20 cellular contexts compared by ENCODE assay signal in the genomic region with DNA sequence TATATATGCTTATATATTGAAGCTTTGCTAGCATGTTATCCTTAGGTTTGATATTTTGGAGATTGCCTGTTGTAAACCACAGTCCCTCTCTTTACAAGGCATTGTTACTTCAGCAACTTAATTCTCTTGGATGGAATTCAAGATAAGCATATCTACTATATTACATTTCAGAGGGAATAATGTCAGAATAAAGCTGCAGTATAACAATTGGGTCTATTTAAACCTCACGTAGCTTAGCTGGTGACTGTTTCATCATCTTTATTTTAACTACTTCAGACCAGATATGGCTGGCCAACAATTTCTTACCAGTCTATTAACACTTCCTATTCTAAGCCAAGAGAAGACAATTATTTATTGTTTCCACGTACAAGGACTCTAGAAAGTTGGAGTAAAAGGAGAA.
"Had no signal": no experiment of that assay in that cellular context is flagged by ENCODE, and none has a peak within 500 bp of the region (broad histone marks: within the 10 kb centered on the region; RNA-seq: fewer than 3 reads in every experiment).

No MANE protein-coding gene starts in this region.

- H3K4me2 ChIP-seq: hepatocyte had no signal

- H2AFZ ChIP-seq: hepatocyte had no signal

- H3K4me3 ChIP-seq: breast epithelium, colonic mucosa, hepatocyte, sigmoid colon, suprapubic skin, tibial nerve had no signal

- H3K9me3 ChIP-seq: breast epithelium, colonic mucosa, sigmoid colon, suprapubic skin, tibial nerve had no signal

- H3K79me2 ChIP-seq: hepatocyte had no signal

- H3K4me1 ChIP-seq: breast epithelium, colonic mucosa, sigmoid colon, suprapubic skin had no signal

- ATAC-seq: activated CD4-positive, alpha-beta T cell treated with anti-CD3 and anti-CD28 coated beads for 36 hours; left ventricle myocardium superior had no signal

- H3K36me3 ChIP-seq: breast epithelium, colonic mucosa had no signal

- DNase-seq: activated B cell treated with CpG ODN at 0.5 μM for 24 hours; activated CD4-positive, alpha-beta memory T cell treated with anti-CD3 and anti-CD28 coated beads for 36 hours; activated CD4-positive, alpha-beta T cell treated with anti-CD3 and anti-CD28 coated beads for 36 hours; activated naive CD4-positive, alpha-beta T cell treated with Interleukin-2 at 50 U/mL for 16 hours; activated naive CD8-positive, alpha-beta T cell treated with anti-CD3 and anti-CD28 coated beads for 36 hours; activated T-cell treated with anti-CD3 and anti-CD28 coated beads, Interleukin-2, amount 50 U/mL, for 48 hours; amniotic stem cell; colonic mucosa; glutamatergic neuron; left ventricle myocardium superior; mammary epithelial cell; occipital lobe; sigmoid colon; stimulated activated CD4-positive, alpha-beta T cell treated with anti-CD3 and anti-CD28 coated beads, Interleukin-4, amount 100 ng/mL, for 24 hours; T1000 had no signal

- H3K27me3 ChIP-seq: breast epithelium, colonic mucosa, hepatocyte, sigmoid colon, suprapubic skin, tibial nerve had no signal

- H3K27ac ChIP-seq: breast epithelium, colonic mucosa, epithelial cell of prostate, hepatocyte, sigmoid colon, suprapubic skin, tibial nerve had no signal
